Comparison of ENCODE assay signal across 8 cellular contexts in genomic region chr2:197310271-197310939, GRCh38. TPM values are rescaled to one million over a fixed set of nuclear protein-coding genes. Genes with fewer than 3 reads are reported as not detected.
A peak's percentile ranks its signal among the peaks of the same experiment; 100 is the strongest.
DNase-seq lines count a peak whose midpoint lies in the region; ATAC-seq lines count a peak whose summit lies in the region.

TSS of gene ANKRD44 (minus strand) at chr2:197310780. CDS start at chr2:197310604, 176 bp downstream.

- peak; percentile 61 for ATAC-seq in GM21447 (IDR thresholded peaks at IDR 0.05; ENCODE audit: unreplicated experiment)

- no peak within 1 kb of the TSS for H3K27ac ChIP-seq in HUES64 (ENCODE audit: low read depth, low read length)
- no peak within 1 kb of the TSS for H3K27ac ChIP-seq in epithelial cell of prostate
- peak within 1 kb of the TSS; percentile 69 to 87 for H3K27ac ChIP-seq in mucosa of rectum (ENCODE audit: low read depth in 2 of 2, low read length in 2 of 2)

- peaks cover 63% of the 10 kb centered on the region for H3K27me3 ChIP-seq in HUES64 (ENCODE audit: insufficient read depth, low read length)
- H3K27me3 ChIP-seq in mucosa of rectum (ENCODE audit: control insufficient read depth in 2 of 2, insufficient read depth in 2 of 2, low read length in 2 of 2), result no peaks in the 10 kb centered on the region

- H3K4me3 ChIP-seq in HUES64 (ENCODE audit: low read length) (peak within 1 kb of the TSS; percentile 70), mucosa of rectum (ENCODE audit: low read length in 2 of 2) (peak within 1 kb of the TSS; percentile 75 to 81)

- H3K36me3 ChIP-seq in HUES64 (ENCODE audit: insufficient read depth, low read length), result no peaks in the 10 kb centered on the region
- H3K36me3 ChIP-seq in mucosa of rectum (ENCODE audit: control insufficient read depth in 2 of 2, insufficient read depth in 2 of 2, low read length in 2 of 2), result no peaks in the 10 kb centered on the region

- H3K4me1 ChIP-seq in HUES64 (ENCODE audit: insufficient read depth, low read length) (peaks cover 7% of the 10 kb centered on the region; the same call in 1 of the 2 replicates), mucosa of rectum (ENCODE audit: control insufficient read depth in 2 of 2, insufficient read depth in 2 of 2, low read length in 2 of 2) (peaks cover 9 to 16% of the 10 kb centered on the region in 2 donors)

- under 1% methylated on average over 93 of the region's 93 CpGs for WGBS in HUES64

- H3K9ac ChIP-seq in HUES64 (ENCODE audit: low read depth, low read length) (peak within 1 kb of the TSS; percentile 56), mucosa of rectum (ENCODE audit: low read depth in 1 of 2, low read length in 2 of 2) (peak within 1 kb of the TSS; percentile 75 to 89)

- peak; percentile 93 for DNase-seq in DMS 273 (lab: John Stamatoyannopoulos, UW; ENCODE audit: unreplicated experiment)
- DNase-seq in OCI-M1 (lab: John Stamatoyannopoulos, UW), result peak; percentile 87
- peak; percentile 73 for DNase-seq in activated T-cell treated with anti-CD3 and anti-CD28 coated beads for 4 hours
- DNase-seq in epithelial cell of prostate (ENCODE audit: low read depth, low spot score), result peak; percentile 33
- peak; percentile 89 for DNase-seq in stimulated activated CD8-positive, alpha-beta memory T cell treated with anti-CD3 and anti-CD28 coated beads, Interleukin-4, amount 100 ng/mL, for 48 hours

- H3K9me3 ChIP-seq in HUES64 (ENCODE audit: insufficient read depth, low read depth, low read length) (no peaks in the 10 kb centered on the region), mucosa of rectum (ENCODE audit: control insufficient read depth in 2 of 2, low read length in 2 of 2) (no peaks in the 10 kb centered on the region)

RNA-seq across cellular contexts. Expression of gene ANKRD44, which starts in this region (rescaled TPM):
- polyA plus RNA-seq in HUES64 (2013, experiment 1 of 2), result 1.00 TPM
- polyA plus RNA-seq in HUES64 (2013, experiment 2 of 2), result 1.4 TPM

Comparison
In these comparisons a context has a peak if more than half of its experiments do, and no peak if none do; other contexts are left out.
1. DNase-seq: peak in every context shown above with its lines; median percentile 93 in DMS 273; 89 in stimulated activated CD8-positive, alpha-beta memory T cell treated with anti-CD3 and anti-CD28 coated beads, Interleukin-4, amount 100 ng/mL, for 48 hours; 87 in OCI-M1; 73 in activated T-cell treated with anti-CD3 and anti-CD28 coated beads for 4 hours; 33 in epithelial cell of prostate.
2. H3K27ac ChIP-seq: peak in mucosa of rectum (2 of 2); none in HUES64 (single experiment) and epithelial cell of prostate (single experiment).